In genomic region chr3:50181985-50182384, GRCh38 we compare ENCODE assay signal across 2 cellular contexts.
TF ChIP-seq lines count a peak whose summit lies in the region.

No MANE protein-coding gene starts in this region.

TF ChIP-seq in SK-N-SH, 30 proteins besides CTCF, POLR2A, EP300 and RAD21:
- TF ChIP-seq SIN3A (IDR thresholded peaks at IDR 0.05; ENCODE audit: borderline replicate concordance, low read depth, low read length) (no peak), RCOR1 (IDR thresholded peaks at IDR 0.05; ENCODE audit: low read length) (peak; percentile 33; the same call in 1 of the 2 replicates), NRF1 (IDR thresholded peaks at IDR 0.05; ENCODE audit: low read depth, low read length) (no peak), GATA2 (CRISPR knock-in tag; IDR thresholded peaks at IDR 0.05) (peak; percentile 87), CHD2 (IDR thresholded peaks at IDR 0.05; ENCODE audit: low read length, partially characterized antibody) (peak; percentile 16)

TF ChIP-seq in SK-N-SH treated with all-trans-retinoic acid at 6 μM for 48 hours, 23 proteins besides CTCF, POLR2A, EP300 and RAD21:
- TF ChIP-seq SNAI2 (CRISPR knock-in tag; IDR thresholded peaks at IDR 0.05) (no peak), RARB (CRISPR knock-in tag; IDR thresholded peaks at IDR 0.05) (no peak), ZFP30 (CRISPR knock-in tag; IDR thresholded peaks at IDR 0.05) (no peak), TCF4 (CRISPR knock-in tag; IDR thresholded peaks at IDR 0.05; ENCODE audit: borderline replicate concordance) (no peak), ZFP3 (CRISPR knock-in tag; IDR thresholded peaks at IDR 0.05) (no peak), CSDC2 (CRISPR knock-in tag; IDR thresholded peaks at IDR 0.05) (no peak), TSHZ2 (CRISPR knock-in tag; IDR thresholded peaks at IDR 0.05) (no peak), ARNTL (CRISPR knock-in tag; IDR thresholded peaks at IDR 0.05; ENCODE audit: borderline replicate concordance, low read depth) (no peak), ISL1 (CRISPR knock-in tag; IDR thresholded peaks at IDR 0.05) (no peak), BACH2 (CRISPR knock-in tag; IDR thresholded peaks at IDR 0.05; ENCODE audit: borderline replicate concordance) (no peak), PATZ1 (CRISPR knock-in tag; IDR thresholded peaks at IDR 0.05; ENCODE audit: borderline replicate concordance) (no peak), PPARA (CRISPR knock-in tag; IDR thresholded peaks at IDR 0.05; ENCODE audit: borderline replicate concordance) (no peak), OSR1 (CRISPR knock-in tag; IDR thresholded peaks at IDR 0.05) (no peak), ZNF565 (CRISPR knock-in tag; conservative IDR thresholded peaks at IDR 0.05; ENCODE audit: low read depth) (no peak), ESRRG (CRISPR knock-in tag; IDR thresholded peaks at IDR 0.05) (no peak), GLIS3 (CRISPR knock-in tag; IDR thresholded peaks at IDR 0.05) (no peak), ZC3H10 (CRISPR knock-in tag; IDR thresholded peaks at IDR 0.05) (no peak), ZNF70 (CRISPR knock-in tag; IDR thresholded peaks at IDR 0.05) (no peak)
- TF ChIP-seq, protein P1, sequence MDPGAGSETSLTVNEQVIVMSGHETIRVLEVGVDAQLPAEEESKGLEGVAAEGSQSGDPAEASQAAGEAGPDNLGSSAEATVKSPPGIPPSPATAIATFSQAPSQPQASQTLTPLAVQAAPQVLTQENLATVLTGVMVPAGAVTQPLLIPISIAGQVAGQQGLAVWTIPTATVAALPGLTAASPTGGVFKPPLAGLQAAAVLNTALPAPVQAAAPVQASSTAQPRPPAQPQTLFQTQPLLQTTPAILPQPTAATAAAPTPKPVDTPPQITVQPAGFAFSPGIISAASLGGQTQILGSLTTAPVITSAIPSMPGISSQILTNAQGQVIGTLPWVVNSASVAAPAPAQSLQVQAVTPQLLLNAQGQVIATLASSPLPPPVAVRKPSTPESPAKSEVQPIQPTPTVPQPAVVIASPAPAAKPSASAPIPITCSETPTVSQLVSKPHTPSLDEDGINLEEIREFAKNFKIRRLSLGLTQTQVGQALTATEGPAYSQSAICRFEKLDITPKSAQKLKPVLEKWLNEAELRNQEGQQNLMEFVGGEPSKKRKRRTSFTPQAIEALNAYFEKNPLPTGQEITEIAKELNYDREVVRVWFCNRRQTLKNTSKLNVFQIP (CRISPR knock-in tag; IDR thresholded peaks at IDR 0.05; ENCODE audit: borderline replicate concordance, low read depth) = no peak
- TF ChIP-seq, protein P2, sequence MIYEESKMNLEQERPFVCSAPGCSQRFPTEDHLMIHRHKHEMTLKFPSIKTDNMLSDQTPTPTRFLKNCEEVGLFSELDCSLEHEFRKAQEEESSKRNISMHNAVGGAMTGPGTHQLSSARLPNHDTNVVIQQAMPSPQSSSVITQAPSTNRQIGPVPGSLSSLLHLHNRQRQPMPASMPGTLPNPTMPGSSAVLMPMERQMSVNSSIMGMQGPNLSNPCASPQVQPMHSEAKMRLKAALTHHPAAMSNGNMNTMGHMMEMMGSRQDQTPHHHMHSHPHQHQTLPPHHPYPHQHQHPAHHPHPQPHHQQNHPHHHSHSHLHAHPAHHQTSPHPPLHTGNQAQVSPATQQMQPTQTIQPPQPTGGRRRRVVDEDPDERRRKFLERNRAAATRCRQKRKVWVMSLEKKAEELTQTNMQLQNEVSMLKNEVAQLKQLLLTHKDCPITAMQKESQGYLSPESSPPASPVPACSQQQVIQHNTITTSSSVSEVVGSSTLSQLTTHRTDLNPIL (CRISPR knock-in tag; IDR thresholded peaks at IDR 0.05; ENCODE audit: low read depth) = no peak
